Comparison of ENCODE assay signal across 15 cellular contexts in the genomic region with DNA sequence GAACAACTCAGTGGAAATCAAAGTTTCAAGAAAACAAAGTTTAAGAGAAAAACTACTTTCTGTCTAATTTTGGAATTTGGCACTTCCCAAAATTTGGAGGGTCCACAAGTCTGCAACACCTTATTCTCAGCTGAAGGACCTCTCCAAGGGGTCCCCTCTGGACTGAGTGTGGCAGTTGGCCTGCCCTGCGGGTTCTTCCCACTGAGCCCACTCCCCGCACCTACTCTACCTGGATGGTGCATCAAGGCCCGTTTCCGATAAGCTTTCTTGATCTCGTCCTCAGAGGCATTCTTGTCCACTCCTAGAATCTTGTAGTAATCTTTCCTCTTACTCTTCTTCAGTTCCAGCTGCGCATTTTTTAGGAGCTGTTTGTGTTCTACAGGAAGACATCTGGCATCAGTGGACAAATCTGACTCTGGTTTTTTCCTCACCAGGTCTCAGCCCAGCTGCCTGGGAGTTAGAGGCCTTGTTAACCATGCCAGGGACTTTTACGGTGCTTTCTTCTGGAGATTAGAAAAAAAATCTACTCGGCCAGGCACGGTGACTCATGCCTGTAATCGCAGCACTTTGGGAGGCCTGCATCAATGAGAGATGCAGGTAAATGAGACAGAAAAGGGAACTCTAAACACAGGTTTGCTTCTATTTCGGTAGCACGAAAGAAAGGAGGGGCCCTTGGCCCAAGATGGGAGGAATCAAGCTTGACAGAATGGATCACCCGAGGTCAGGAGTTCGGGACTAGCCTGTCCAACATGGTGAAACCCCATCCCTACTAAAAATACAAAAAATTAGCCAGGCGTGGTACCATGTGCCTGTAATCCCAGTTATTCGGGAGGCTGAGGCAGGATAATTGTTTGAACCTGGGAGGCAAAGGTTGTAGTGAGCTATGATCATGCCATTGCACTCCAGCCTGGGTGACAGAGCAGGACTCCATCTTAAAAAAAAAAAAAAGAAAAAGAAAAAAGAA. TPM values are rescaled to one million over a fixed set of nuclear protein-coding genes. Genes with fewer than 3 reads are reported as not detected.
DNase-seq lines count a peak whose midpoint lies in the region; ATAC-seq, FAIRE-seq and TF ChIP-seq lines count a peak whose summit lies in the region.
"Had no signal": no experiment of that assay in that cellular context is flagged by ENCODE, and none has a peak within 500 bp of the region (broad histone marks: within the 10 kb centered on the region; RNA-seq: fewer than 3 reads in every experiment).

No MANE protein-coding gene starts in this region.

- dilution Hi-C loops in IMR-90 (cut with HindIII; ENCODE audit: low sequenced_read_pairs, unreplicated experiment): no loop called here

- H3K4me2 ChIP-seq in IMR-90 (ENCODE audit: low read depth, low read length) (no peak overlapping the region), astrocyte (ENCODE audit: low read length) (no peak overlapping the region)
- H3K4me2 ChIP-seq: BLaER1 treated with 17β-estradiol and CSF1 and Interleukin-3, amounts not matched to agents 10 nM and 100 nM had no signal

- 0 out of 2 replicates have a peak, but pooled peaks cover 1% of the 10 kb centered on the region for H4K20me1 ChIP-seq in IMR-90 (ENCODE audit: insufficient read depth, low read length)
- H4K20me1 ChIP-seq in astrocyte (ENCODE audit: insufficient read depth, low read length): peaks cover 13% of the 10 kb centered on the region

- H3K9me3 ChIP-seq in IMR-90 (ENCODE audit: control insufficient read depth, insufficient read depth, low read length) (no peaks in the 10 kb centered on the region), astrocyte (ENCODE audit: insufficient read depth, low read depth, low read length) (no peaks in the 10 kb centered on the region)
- H3K9me3 ChIP-seq: BLaER1 treated with 17β-estradiol and CSF1 and Interleukin-3, amounts not matched to agents 10 nM and 100 nM had no signal

- no peak for TF ChIP-seq POLR2A in IMR-90 (IDR thresholded peaks at IDR 0.05; ENCODE audit: low read depth, low read length)

- H3K79me1 ChIP-seq in IMR-90 (ENCODE audit: low read depth in 1 of 2, low read length in 2 of 2): peaks cover 5 to 27% of the 10 kb centered on the region in 2 experiments

- no peak overlapping the region for H3K14ac ChIP-seq in IMR-90 (replicated peaks; ENCODE audit: low read depth, low read length)

- no peaks in the 10 kb centered on the region for H3K9me1 ChIP-seq in IMR-90 (ENCODE audit: insufficient read depth, low read length)

- peaks cover 54% of the 10 kb centered on the region for H3K36me3 ChIP-seq in IMR-90 (ENCODE audit: control insufficient read depth, insufficient read depth, low read length)
- peaks cover 47% of the 10 kb centered on the region for H3K36me3 ChIP-seq in astrocyte (ENCODE audit: insufficient read depth, low read length)

- H2BK15ac ChIP-seq in IMR-90 (ENCODE audit: low read depth, low read length): no peak overlapping the region

- H3K4me1 Mint-ChIP-seq in astrocyte (ENCODE audit: low read depth, unreplicated experiment): peaks cover 9% of the 10 kb centered on the region
- peaks cover 24% of the 10 kb centered on the region for H3K4me1 Mint-ChIP-seq in stimulated activated memory B cell treated with anti-CD40 and anti-IgM and Interleukin-4, amounts not matched to agents 10 μg/mL and 1 μg/mL and 100 μg/mL, for 72 hours

- no peak overlapping the region for H2BK5ac ChIP-seq in IMR-90 (ENCODE audit: low read depth, low read length, poor library complexity, severe bottlenecking)

- no peak overlapping the region for H2AK5ac ChIP-seq in IMR-90 (ENCODE audit: low read depth, low read length)

- BruUV-seq in IMR-90 (replicated peaks; lab: Mats Ljungman, UMichigan): no TSS peak

- H4K5ac ChIP-seq in IMR-90 (ENCODE audit: low read depth, low read length): no peak overlapping the region

- H3K4me3 ChIP-seq in IMR-90 (ENCODE audit: insufficient read depth, low read depth, low read length): no peak overlapping the region
- no peak overlapping the region for H3K4me3 ChIP-seq in astrocyte (ENCODE audit: insufficient read depth, low read depth, low read length)
- H3K4me3 ChIP-seq: BLaER1 treated with 17β-estradiol and CSF1 and Interleukin-3, amounts not matched to agents 10 nM and 100 nM; skin epidermis had no signal

- H4K91ac ChIP-seq in IMR-90 (ENCODE audit: insufficient read depth, low read depth, low read length): no peak overlapping the region

- WGBS in IMR-90 (ENCODE audit: extremely low coverage in 2 of 2, insufficient read length in 1 of 2), 2 experiments: 97% methylated on average over 6 of the region's 16 CpGs; no CpG with 5 or more reads in 1 of the 2 experiments

- H3K27me3 ChIP-seq in IMR-90 (ENCODE audit: control insufficient read depth, insufficient read depth, low read length): no peaks in the 10 kb centered on the region
- no peaks in the 10 kb centered on the region for H3K27me3 ChIP-seq in astrocyte (ENCODE audit: insufficient read depth, low read length)
- H3K27me3 ChIP-seq: BLaER1 treated with 17β-estradiol and CSF1 and Interleukin-3, amounts not matched to agents 10 nM and 100 nM had no signal

- peak; percentile 53 for DNase-seq in IMR-90
- DNase-seq in astrocyte (ENCODE audit: low read depth): peak; percentile 50
- DNase-seq in islet precursor cell: peak; percentile 90
- DNase-seq in NCI-H146 treated with DMSO at 0.1 percent for 48 hours (lab: John Stamatoyannopoulos, UW; ENCODE audit: unreplicated experiment): no peak
- DNase-seq in left lobe of liver (ENCODE audit: low spot score): no peak
- DNase-seq: activated CD4-positive, alpha-beta T cell treated with anti-CD3 and anti-CD28 coated beads, Interleukin-2, amount 50 U/mL, for 4 hours; activated T-cell treated with anti-CD3 and anti-CD28 coated beads, Interleukin-2, amount 50 U/mL, for 4 hours; mesendoderm; NCI-H69; stimulated activated naive CD4-positive, alpha-beta T cell had no signal

- peaks cover 23% of the 10 kb centered on the region for H3K36me3 Mint-ChIP-seq in astrocyte (ENCODE audit: low read depth, unreplicated experiment)
- peaks cover 73% of the 10 kb centered on the region for H3K36me3 Mint-ChIP-seq in stimulated activated memory B cell treated with anti-CD40 and anti-IgM and Interleukin-4, amounts not matched to agents 10 μg/mL and 1 μg/mL and 100 μg/mL, for 72 hours

- H3K18ac ChIP-seq in IMR-90 (ENCODE audit: low read depth, low read length): no peak overlapping the region

- peaks cover 4% of the 10 kb centered on the region for H3K79me2 ChIP-seq in astrocyte (ENCODE audit: insufficient read depth, low read length)

- H2AK9ac ChIP-seq in IMR-90 (replicated peaks; ENCODE audit: low read depth, low read length, poor library complexity): no peak overlapping the region

- no peak overlapping the region for H3K4me3 Mint-ChIP-seq in astrocyte (ENCODE audit: unreplicated experiment)
- no peak overlapping the region for H3K4me3 Mint-ChIP-seq in stimulated activated memory B cell treated with anti-CD40 and anti-IgM and Interleukin-4, amounts not matched to agents 10 μg/mL and 1 μg/mL and 100 μg/mL, for 72 hours
- H3K4me3 Mint-ChIP-seq: activated T-cell treated with anti-CD3 and anti-CD28 coated beads, Interleukin-2, amount 50 U/mL, for 4 hours; type B pancreatic cell had no signal

- H3K27me3 Mint-ChIP-seq in astrocyte (ENCODE audit: low read depth, unreplicated experiment): no peaks in the 10 kb centered on the region
- no peaks in the 10 kb centered on the region for H3K27me3 Mint-ChIP-seq in stimulated activated memory B cell treated with anti-CD40 and anti-IgM and Interleukin-4, amounts not matched to agents 10 μg/mL and 1 μg/mL and 100 μg/mL, for 72 hours
- H3K27me3 Mint-ChIP-seq: type B pancreatic cell had no signal

- intact Hi-C loops in IMR-90 (cut with micrococcal nuclease): no loop called here

- H2AFZ ChIP-seq in IMR-90 (replicated peaks; ENCODE audit: low read length, poor library complexity): no peak overlapping the region
- H2AFZ ChIP-seq in astrocyte (ENCODE audit: low read depth, low read length): no peak overlapping the region

- H2BK120ac ChIP-seq in IMR-90 (ENCODE audit: low read depth, low read length): no peak overlapping the region

- ATAC-seq in IMR-90 (ENCODE audit: low read depth) (no peak), GM18498 (IDR thresholded peaks at IDR 0.05; ENCODE audit: unreplicated experiment) (no peak), left lobe of liver (no peak)
- ATAC-seq in stimulated activated memory B cell treated with anti-CD40 and anti-IgM and Interleukin-4, amounts not matched to agents 10 μg/mL and 1 μg/mL and 100 μg/mL, for 72 hours: peak; percentile 31
- ATAC-seq: activated T-cell treated with anti-CD3 and anti-CD28 coated beads, Interleukin-2, amount 50 U/mL, for 4 hours had no signal

- CTCF ChIA-PET in IMR-90 (lab: Yijun Ruan, JAX): no interaction called here

- H4K8ac ChIP-seq in IMR-90 (ENCODE audit: low read depth in 2 of 2, low read length in 2 of 2): no peak overlapping the region

- H3K23ac ChIP-seq in IMR-90 (ENCODE audit: low read depth, low read length): no peak overlapping the region

- POLR2A ChIA-PET in IMR-90 (lab: Charles Lee; ENCODE audit: unreplicated experiment): no interaction called here

- in situ Hi-C loops in IMR-90 (cut with MboI; ENCODE audit: low sequenced_read_pairs): no loop called here

- H3K4ac ChIP-seq in IMR-90 (ENCODE audit: low read depth, low read length): no peak overlapping the region

- H3K56ac ChIP-seq in IMR-90 (ENCODE audit: extremely low read depth, insufficient read depth, low read length): no peak overlapping the region

- H2BK20ac ChIP-seq in IMR-90 (ENCODE audit: low read depth, low read length): no peak overlapping the region

- no peak overlapping the region for H3K9ac ChIP-seq in IMR-90 (ENCODE audit: low read depth, low read length)
- H3K9ac ChIP-seq in astrocyte (ENCODE audit: low read length): peak overlapping the region; percentile 23
- H3K9ac ChIP-seq: BLaER1 treated with 17β-estradiol and CSF1 and Interleukin-3, amounts not matched to agents 10 nM and 100 nM had no signal

- H3K4me1 ChIP-seq in IMR-90 (ENCODE audit: control insufficient read depth, insufficient read depth, low read length): no peaks in the 10 kb centered on the region
- H3K4me1 ChIP-seq in astrocyte (ENCODE audit: insufficient read depth, low read length): peaks cover 6% of the 10 kb centered on the region

- no peak for TF ChIP-seq RAD21 in IMR-90 (IDR thresholded peaks at IDR 0.05; ENCODE audit: low read length)

- TF ChIP-seq CTCF in IMR-90 (conservative IDR thresholded peaks at IDR 0.05; ENCODE audit: low read depth, low read length) (no peak), astrocyte (IDR thresholded peaks at IDR 0.05; ENCODE audit: insufficient read depth, low read depth, low read length) (no peak)

- H3K27ac ChIP-seq in IMR-90 (ENCODE audit: insufficient read depth, low read length) (no peak overlapping the region), astrocyte (ENCODE audit: low read depth, low read length) (no peak overlapping the region)
- H3K27ac ChIP-seq: BLaER1 treated with 17β-estradiol and CSF1 and Interleukin-3, amounts not matched to agents 10 nM and 100 nM had no signal

- no peak for FAIRE-seq in astrocyte (lab: Jason Lieb, UNC)

- peak overlapping the region; percentile 72 for H3K27ac Mint-ChIP-seq in astrocyte (ENCODE audit: unreplicated experiment)
- peak overlapping the region; percentile 70 for H3K27ac Mint-ChIP-seq in stimulated activated memory B cell treated with anti-CD40 and anti-IgM and Interleukin-4, amounts not matched to agents 10 μg/mL and 1 μg/mL and 100 μg/mL, for 72 hours
- H3K27ac Mint-ChIP-seq: type B pancreatic cell had no signal

- H3K9me3 Mint-ChIP-seq in astrocyte (ENCODE audit: unreplicated experiment): no peaks in the 10 kb centered on the region
- H3K9me3 Mint-ChIP-seq in stimulated activated memory B cell treated with anti-CD40 and anti-IgM and Interleukin-4, amounts not matched to agents 10 μg/mL and 1 μg/mL and 100 μg/mL, for 72 hours: no peaks in the 10 kb centered on the region
- H3K9me3 Mint-ChIP-seq: activated T-cell treated with anti-CD3 and anti-CD28 coated beads, Interleukin-2, amount 50 U/mL, for 4 hours; type B pancreatic cell had no signal

RNA-seq across cellular contexts. Expression of a gene that starts 15.7 kb away (rescaled TPM):
- total RNA-seq in IMR-90 (2012; rRNA removed): 45.5 and 50.3 TPM in 2 replicates
- 46.4 and 56.5 TPM in 2 replicates for polyA plus RNA-seq in IMR-90 (2012; rRNA removed)
- 41.3 and 45.2 TPM in 2 replicates for polyA plus RNA-seq in IMR-90 (2012; cell fraction: cytosol; rRNA removed)
- 22.1 and 29.8 TPM in 2 replicates for polyA plus RNA-seq in IMR-90 (2012; cell fraction: nucleus; rRNA removed; ENCODE audit: low replicate concordance)
- total RNA-seq in astrocyte: 169 and 177 TPM in 2 replicates
- 31.4 TPM for total RNA-seq in left lobe of liver

RNA-seq across cellular contexts. Expression of a gene that starts 34.9 kb away (rescaled TPM):
- 71.7 and 76.9 TPM in 2 replicates for total RNA-seq in IMR-90 (2012; rRNA removed)
- polyA plus RNA-seq in IMR-90 (2012; rRNA removed): 42.3 and 49.3 TPM in 2 replicates
- 12.0 and 27.7 TPM in 2 replicates for polyA plus RNA-seq in IMR-90 (2012; cell fraction: cytosol; rRNA removed)
- polyA plus RNA-seq in IMR-90 (2012; cell fraction: nucleus; rRNA removed; ENCODE audit: low replicate concordance): 7.6 and 30.8 TPM in 2 replicates
- 82.9 and 96.0 TPM in 2 replicates for total RNA-seq in astrocyte
- total RNA-seq in left lobe of liver: 33.2 TPM

RNA-seq across cellular contexts. Expression of a gene that starts 37.6 kb away (rescaled TPM):
- 20.8 and 25.6 TPM in 2 replicates for total RNA-seq in IMR-90 (2012; rRNA removed)
- polyA plus RNA-seq in IMR-90 (2012; rRNA removed): 51.8 and 55.1 TPM in 2 replicates
- 41.4 and 62.6 TPM in 2 replicates for polyA plus RNA-seq in IMR-90 (2012; cell fraction: cytosol; rRNA removed)
- 48.8 and 49.1 TPM in 2 replicates for polyA plus RNA-seq in IMR-90 (2012; cell fraction: nucleus; rRNA removed; ENCODE audit: low replicate concordance)
- 60.5 and 66.0 TPM in 2 replicates for total RNA-seq in astrocyte
- 12.9 TPM for total RNA-seq in left lobe of liver

RNA-seq across cellular contexts. Expression of a gene that starts 51.9 kb away (rescaled TPM):
- total RNA-seq in IMR-90 (2012; rRNA removed) (0.54 and 0.56 TPM in 2 replicates), astrocyte (0.98 and 1.1 TPM in 2 replicates), left lobe of liver (0.30 TPM)
- 0.37 and 0.38 TPM in 2 replicates for polyA plus RNA-seq in IMR-90 (2012; rRNA removed)
- polyA plus RNA-seq in IMR-90 (2012; cell fraction: cytosol; rRNA removed): 0.13 and 0.24 TPM in 2 replicates
- polyA plus RNA-seq in IMR-90 (2012; cell fraction: nucleus; rRNA removed; ENCODE audit: low replicate concordance): 0.51 and 0.54 TPM in 2 replicates

Comparison
In these comparisons a context has a peak if more than half of its experiments do, and no peak if none do; other contexts are left out.
1. DNase-seq: peak in IMR-90 (single experiment), astrocyte (single experiment) and islet precursor cell (single experiment); none in NCI-H146 treated with DMSO at 0.1 percent for 48 hours (single experiment) and left lobe of liver (single experiment).